15 cellular contexts compared by ENCODE assay signal in genomic region chr9:105246656-105247162, GRCh38. TPM values are rescaled to one million over a fixed set of nuclear protein-coding genes. Genes with fewer than 3 reads are reported as not detected.
DNase-seq lines count a peak whose midpoint lies in the region; TF ChIP-seq lines count a peak whose summit lies in the region.
"Had no signal": no experiment of that assay in that cellular context is flagged by ENCODE, and none has a peak within 500 bp of the region (broad histone marks: within the 10 kb centered on the region; RNA-seq: fewer than 3 reads in every experiment).

No MANE protein-coding gene starts in this region.

- no peak overlapping the region for H4K5ac ChIP-seq in mesendoderm (ENCODE audit: low read length)

- intact Hi-C loops in posterior vena cava (cut with DNase I), result no loop called here

- H3K4ac ChIP-seq in mesendoderm (ENCODE audit: low read depth, low read length), result no peak overlapping the region

- H3K27me3 ChIP-seq in mesendoderm (ENCODE audit: insufficient read depth, low read length, poor library complexity), result no peaks in the 10 kb centered on the region
- peaks cover 22% of the 10 kb centered on the region for H3K27me3 ChIP-seq in BE2C

- POLR2A ChIA-PET in AG04449 (lab: Yijun Ruan, JAX), result no interaction called here

- peaks cover 43% of the 10 kb centered on the region for H3K79me2 ChIP-seq in mesendoderm (ENCODE audit: control insufficient read depth, insufficient read depth, low read length)

- no peak overlapping the region for H2BK15ac ChIP-seq in mesendoderm (replicated peaks; ENCODE audit: low read depth)

- CTCF ChIA-PET in AG04449 (lab: Yijun Ruan, JAX), result interaction anchor here (1.0 to 1.1 kb wide), 2 partner anchors 17 to 169 kb away, joined by 3 read pairs; no protein-coding TSS in a partner anchor

- H2BK5ac ChIP-seq in mesendoderm (ENCODE audit: low read length), result no peak overlapping the region

- H3K4me2 ChIP-seq in mesendoderm (ENCODE audit: low read length), result peak overlapping the region; percentile 18

- no peak overlapping the region for H3K18ac ChIP-seq in mesendoderm (ENCODE audit: low read length)

- H3K4me1 ChIP-seq in mesendoderm (ENCODE audit: control insufficient read depth, low read depth, low read length) (peaks cover 11% of the 10 kb centered on the region), BE2C (no peaks in the 10 kb centered on the region; the same call in 1 of the 2 replicates)

- no peak overlapping the region for H4K8ac ChIP-seq in mesendoderm (ENCODE audit: low read depth, low read length)

- H3K79me1 ChIP-seq in mesendoderm (ENCODE audit: low read length), result peaks cover 6% of the 10 kb centered on the region

- no peak for DNase-seq in AG04449 (ENCODE audit: low read depth, low spot score)
- DNase-seq in LNCaP clone FGC (ENCODE audit: low read depth), result no peak
- peak in 5 of 61 donors; percentile 5 to 20 (median 15) for DNase-seq in caudate nucleus (lab: John Stamatoyannopoulos, UW)
- no peak for DNase-seq in mesendoderm
- DNase-seq in BE2C, result no peak
- DNase-seq in NCI-H187 (lab: John Stamatoyannopoulos, UW), result no peak
- DNase-seq in posterior vena cava (ENCODE audit: low spot score), result no peak
- DNase-seq in AG08396 (ENCODE audit: low spot score), result no peak
- DNase-seq: CD8-positive, alpha-beta T cell; islet precursor cell; NCI-H1694 treated with DMSO at 0.1 percent for 48 hours; SIG-M5; small intestine; stimulated activated naive CD4-positive, alpha-beta T cell had no signal

- peak overlapping the region; percentile 58 for H3K27ac ChIP-seq in caudate nucleus (ENCODE audit: low read depth, low read length)
- no peak overlapping the region for H3K27ac ChIP-seq in mesendoderm (ENCODE audit: low read depth, low read length)
- H3K27ac ChIP-seq: HL-60 had no signal

- H3K23ac ChIP-seq in mesendoderm (ENCODE audit: low read length), result no peak overlapping the region

- no peaks in the 10 kb centered on the region for H3K36me3 ChIP-seq in mesendoderm (ENCODE audit: control insufficient read depth, insufficient read depth, low read length)
- no peaks in the 10 kb centered on the region for H3K36me3 ChIP-seq in BE2C

- TF ChIP-seq CTCF in AG04449 (IDR thresholded peaks at IDR 0.05; ENCODE audit: insufficient read depth, low read length, missing control alignments), result no peak
- TF ChIP-seq CTCF in LNCaP clone FGC (IDR thresholded peaks at IDR 0.05; ENCODE audit: control insufficient read depth, extremely low read depth, insufficient read depth), result no peak
- no peak for TF ChIP-seq CTCF in BE2C (IDR thresholded peaks at IDR 0.05; ENCODE audit: low read depth, low read length)

- no CpG with 5 or more reads among the region's 5 CpGs for WGBS in mesendoderm (ENCODE audit: extremely low coverage, insufficient coverage, low lambda C conversion rate)

- peak overlapping the region; percentile 21 for H3K9ac ChIP-seq in mesendoderm (ENCODE audit: low read length)

- H3K56ac ChIP-seq in mesendoderm (ENCODE audit: low read length), result peak overlapping the region; percentile 51

- H3K9me3 ChIP-seq in BE2C, result no peaks in the 10 kb centered on the region

- peak overlapping the region; percentile 13; the same call in 1 of the 2 replicates for H3K4me3 ChIP-seq in AG04449 (ENCODE audit: low read depth, low read length)
- peak overlapping the region; percentile 80 for H3K4me3 ChIP-seq in LNCaP clone FGC (ENCODE audit: low read depth, low read length)
- no peak overlapping the region for H3K4me3 ChIP-seq in mesendoderm (ENCODE audit: low read length)
- no peak overlapping the region for H3K4me3 ChIP-seq in BE2C (ENCODE audit: low read depth, low read length)

- no peak overlapping the region for H2AK5ac ChIP-seq in mesendoderm (ENCODE audit: low read length)

- H2BK120ac ChIP-seq in mesendoderm (ENCODE audit: low read depth, low read length), result no peak overlapping the region

RNA-seq across cellular contexts. Expression of gene SLC44A1, which starts 2.3 kb away (rescaled TPM):
- polyA plus RNA-seq in mesendoderm (2013, experiment 1 of 2), result 23.9 TPM
- 23.2 TPM for polyA plus RNA-seq in mesendoderm (2013, experiment 2 of 2)
- 1.1 TPM for polyA plus RNA-seq in BE2C (2012; ENCODE audit: insufficient read depth, insufficient read length, low read depth)
- 10 to 100 TPM; 34.1 to 41.6 TPM for total RNA-seq in posterior vena cava

Comparison
In these comparisons a context has a peak if more than half of its experiments do, and no peak if none do; other contexts are left out.
1. H3K4me3 ChIP-seq: peak in AG04449 (single experiment) and LNCaP clone FGC (single experiment); none in mesendoderm (single experiment) and BE2C (single experiment).